Comparison of ENCODE assay signal across 8 cellular contexts in genomic region chr22:37608477-37609239, GRCh38. TPM values are rescaled to one million over a fixed set of nuclear protein-coding genes. Genes with fewer than 3 reads are reported as not detected.
DNase-seq lines count a peak whose midpoint lies in the region; ATAC-seq, FAIRE-seq and TF ChIP-seq lines count a peak whose summit lies in the region.

Gene GGA1, plus strand, starts transcription at chr22:37608834. Its CDS starts 27 bp downstream, at chr22:37608861.

- no TSS peak for BruUV-seq in Caco-2 (replicated peaks; lab: Mats Ljungman, UMichigan)

- H2BK12ac ChIP-seq in H1 (ENCODE audit: low read depth, low read length) (peak within 1 kb of the TSS; percentile 60; the same call in 1 of the 2 replicates), mesenchymal stem cell (ENCODE audit: low read length in 2 of 2) (peak within 1 kb of the TSS in 1 of 2 experiments; percentile 80)

- WGBS in H1 (ENCODE audit: extremely low coverage in 1 of 2, insufficient coverage in 1 of 2, insufficient read length in 1 of 2, insufficient replicate concordance in 2 of 2, low coverage in 1 of 2, low lambda C conversion rate in 2 of 2, missing lambda C conversion rate in 1 of 2), 2 experiments = 2% methylated on average over 35 of the region's 82 CpGs; no CpG with 5 or more reads in 1 of the 2 experiments
- under 1% methylated on average over 74 of the region's 82 CpGs for WGBS in mesenchymal stem cell

- H3K14ac ChIP-seq in H1 (ENCODE audit: insufficient read length) = no peak within 1 kb of the TSS
- peak within 1 kb of the TSS in 1 of 2 experiments; percentile 95 for H3K14ac ChIP-seq in mesenchymal stem cell (ENCODE audit: low read length in 2 of 2)

- H3K9me3 Mint-ChIP-seq in Caco-2 (ENCODE audit: unreplicated experiment) = no peaks in the 10 kb centered on the region
- no peaks in the 10 kb centered on the region for H3K9me3 Mint-ChIP-seq in activated CD8-positive, alpha-beta memory T cell treated with anti-CD3 and anti-CD28 coated beads, Interleukin-2, amount 10 ng/mL, durations not matched to agents 7 days and 5 days (ENCODE audit: low read depth)

- peaks cover 13% of the 10 kb centered on the region for H3K23me2 ChIP-seq in H1 (ENCODE audit: low read depth, low read length)

- peaks cover 6% of the 10 kb centered on the region for H3K4me1 Mint-ChIP-seq in Caco-2 (ENCODE audit: low read depth, unreplicated experiment)
- peaks cover 60% of the 10 kb centered on the region for H3K4me1 Mint-ChIP-seq in activated CD8-positive, alpha-beta memory T cell treated with anti-CD3 and anti-CD28 coated beads, Interleukin-2, amount 10 ng/mL, durations not matched to agents 7 days and 5 days

- H2BK15ac ChIP-seq in H1 (ENCODE audit: low read length) = peak within 1 kb of the TSS; percentile 97; the same call in 1 of the 2 replicates
- peak within 1 kb of the TSS; percentile 94 for H2BK15ac ChIP-seq in mesenchymal stem cell (ENCODE audit: low read depth, poor library complexity, severe bottlenecking)

- CTCF ChIA-PET in Caco-2 (lab: Charles Lee) (interaction anchor here (0.7 to 2.8 kb wide), 14 partner anchors 8 to 143 kb away, joined by 3 to 31 read pairs (median 8); partner anchors contain the start of genes NOL12 and PDXP), H1 (lab: Charles Lee; ENCODE audit: partially characterized antibody) (interaction anchor here (0.6 to 4.5 kb wide), 17 partner anchors 10 to 209 kb away, joined by 3 to 35 read pairs (median 6); partner anchors contain the start of genes PDXP and SH3BP1)
- CTCF ChIA-PET in activated CD8-positive, alpha-beta memory T cell treated with anti-CD3 and anti-CD28 coated beads, Interleukin-2, amount 10 ng/mL, durations not matched to agents 7 days and 5 days (lab: Charles Lee) = interaction anchor here (0.8 to 8.7 kb wide), 20 partner anchors 9 to 833 kb away, joined by 3 to 156 read pairs (median 12); partner anchors contain the start of genes IFT27, LGALS1, NOL12 and PDXP

- no peak within 1 kb of the TSS for H3K4ac ChIP-seq in H1 (replicated peaks; ENCODE audit: insufficient read length, low read depth, low read length)
- H3K4ac ChIP-seq in mesenchymal stem cell (ENCODE audit: low read depth in 1 of 2, low read length in 2 of 2) = peak within 1 kb of the TSS; percentile 92 to 96

- H3K36me3 Mint-ChIP-seq in Caco-2 (ENCODE audit: insufficient read depth, unreplicated experiment) = peaks cover 17% of the 10 kb centered on the region
- peaks cover 3% of the 10 kb centered on the region for H3K36me3 Mint-ChIP-seq in activated CD8-positive, alpha-beta memory T cell treated with anti-CD3 and anti-CD28 coated beads, Interleukin-2, amount 10 ng/mL, durations not matched to agents 7 days and 5 days

- H3K9me3 ChIP-seq in Caco-2 (no peaks in the 10 kb centered on the region), HUES48 (ENCODE audit: control insufficient read depth, insufficient read depth, low read length) (no peaks in the 10 kb centered on the region), NT2/D1 (ENCODE audit: insufficient read depth, low read length) (no peaks in the 10 kb centered on the region), H1 (ENCODE audit: insufficient read depth in 2 of 2, low read depth in 1 of 2, low read length in 1 of 2) (no peaks in the 10 kb centered on the region), mesenchymal stem cell (ENCODE audit: control insufficient read depth, low read length) (no peaks in the 10 kb centered on the region)

- peak within 1 kb of the TSS; percentile 75 for H3K4me3 ChIP-seq in Caco-2 (ENCODE audit: low read depth, low read length)
- H3K4me3 ChIP-seq in HUES48 (ENCODE audit: low read depth, low read length) = peak within 1 kb of the TSS; percentile 86
- peak within 1 kb of the TSS; percentile 92 for H3K4me3 ChIP-seq in NT2/D1 (ENCODE audit: insufficient read length, low read depth)
- peak within 1 kb of the TSS; percentile 69 to 91 (median 82) for H3K4me3 ChIP-seq in H1 (ENCODE audit: extremely low read depth in 1 of 4, insufficient read depth in 2 of 4, low read depth in 3 of 4, low read length in 4 of 4)
- H3K4me3 ChIP-seq in mesenchymal stem cell (ENCODE audit: insufficient read depth in 1 of 2, low read depth in 1 of 2, low read length in 2 of 2) = peak within 1 kb of the TSS; percentile 93 to 99

- H3K27ac Mint-ChIP-seq in Caco-2 (ENCODE audit: unreplicated experiment) = peak within 1 kb of the TSS; percentile 95
- H3K27ac Mint-ChIP-seq in activated CD8-positive, alpha-beta memory T cell treated with anti-CD3 and anti-CD28 coated beads, Interleukin-2, amount 10 ng/mL, durations not matched to agents 7 days and 5 days = peak within 1 kb of the TSS; percentile 94

- no peaks in the 10 kb centered on the region; the same call in 1 of the 2 replicates for H3K36me3 ChIP-seq in Caco-2 (ENCODE audit: control insufficient read depth, insufficient read depth, low read length)
- H3K36me3 ChIP-seq in HUES48 (ENCODE audit: control insufficient read depth, insufficient read depth, low read length) = no peaks in the 10 kb centered on the region
- H3K36me3 ChIP-seq in NT2/D1 (ENCODE audit: insufficient read depth, insufficient read length, low read length) = peaks cover 5% of the 10 kb centered on the region
- peaks cover 0 to 2% (median 0%) of the 10 kb centered on the region in 4 experiments; a peak in 1 of 8 replicates for H3K36me3 ChIP-seq in H1 (ENCODE audit: control insufficient read depth in 2 of 4, insufficient read depth in 4 of 4, low read length in 3 of 4)
- H3K36me3 ChIP-seq in mesenchymal stem cell (ENCODE audit: control insufficient read depth in 1 of 2, insufficient read depth in 2 of 2, low read depth in 1 of 2, low read length in 2 of 2) = peaks cover 0 to 11% of the 10 kb centered on the region in 2 experiments

- H3K27me3 Mint-ChIP-seq in Caco-2 (ENCODE audit: insufficient read depth, unreplicated experiment) = no peaks in the 10 kb centered on the region
- no peaks in the 10 kb centered on the region for H3K27me3 Mint-ChIP-seq in activated CD8-positive, alpha-beta memory T cell treated with anti-CD3 and anti-CD28 coated beads, Interleukin-2, amount 10 ng/mL, durations not matched to agents 7 days and 5 days

- DNase-seq in Caco-2 (peak; percentile 94), NT2/D1 (ENCODE audit: low read depth, low spot score) (peak; percentile 85), H1 (ENCODE audit: low read depth in 1 of 2, low spot score in 2 of 2) (peak; percentile 83 to 90), mesenchymal stem cell (peak; percentile 99)
- peak; percentile 99 for DNase-seq in activated CD8-positive, alpha-beta memory T cell treated with anti-CD3 and anti-CD28 coated beads, Interleukin-2, amount 10 ng/mL, durations not matched to agents 7 days and 5 days
- DNase-seq in stimulated activated CD8-positive, alpha-beta memory T cell treated with anti-CD3 and anti-CD28 coated beads, Interleukin-12 subunit alpha, Interleukin-12 subunit beta, amount 100 ng/mL, for 24 hours (ENCODE audit: extremely low read depth) = peak; percentile 93

- peak; percentile 61 for ATAC-seq in GM21390 (IDR thresholded peaks at IDR 0.05; ENCODE audit: unreplicated experiment)
- peak; percentile 80 for ATAC-seq in activated CD8-positive, alpha-beta memory T cell treated with anti-CD3 and anti-CD28 coated beads, Interleukin-2, amount 10 ng/mL, durations not matched to agents 7 days and 5 days

- H3K27me3 ChIP-seq in Caco-2 (replicated peaks; ENCODE audit: control insufficient read depth, insufficient read depth, low read length) = no peaks in the 10 kb centered on the region
- H3K27me3 ChIP-seq in HUES48 (ENCODE audit: control insufficient read depth, insufficient read depth, low read length) = no peaks in the 10 kb centered on the region
- no peaks in the 10 kb centered on the region for H3K27me3 ChIP-seq in NT2/D1 (ENCODE audit: insufficient read depth, insufficient read length)
- no peaks in the 10 kb centered on the region for H3K27me3 ChIP-seq in H1 (replicated peaks in 1 of 4; ENCODE audit: control insufficient read depth in 3 of 4, extremely low read depth in 1 of 4, insufficient read depth in 3 of 4, low read length in 3 of 4)
- peaks cover 8 to 10% of the 10 kb centered on the region in 2 experiments for H3K27me3 ChIP-seq in mesenchymal stem cell (ENCODE audit: control insufficient read depth in 1 of 2, insufficient read depth in 1 of 2, low read length in 2 of 2)

- intact Hi-C loops in Caco-2 (cut with micrococcal nuclease; ENCODE audit: unreplicated experiment) = loop anchor here (2.0 to 10.0 kb wide), 4 partner anchors 32 to 76 kb away; partner anchors contain the start of gene NOL12

- H2AK5ac ChIP-seq in H1 (ENCODE audit: low read depth, low read length) = peak within 1 kb of the TSS; percentile 61; the same call in 1 of the 2 replicates
- H2AK5ac ChIP-seq in mesenchymal stem cell (ENCODE audit: low read length, severe bottlenecking) = peak within 1 kb of the TSS; percentile 79

- H2BK120ac ChIP-seq in H1 (replicated peaks; ENCODE audit: low read depth, low read length) = peak within 1 kb of the TSS; percentile 34
- H2BK120ac ChIP-seq in mesenchymal stem cell (ENCODE audit: low read depth, low read length) = peak within 1 kb of the TSS; percentile 96

- H3K4me1 ChIP-seq in Caco-2 = peaks cover 12% of the 10 kb centered on the region
- H3K4me1 ChIP-seq in HUES48 (ENCODE audit: control insufficient read depth, insufficient read depth, low read length) = no peaks in the 10 kb centered on the region
- peaks cover 7% of the 10 kb centered on the region for H3K4me1 ChIP-seq in NT2/D1 (ENCODE audit: insufficient read depth, insufficient read length)
- peaks cover 0 to 8% (median 6%) of the 10 kb centered on the region in 4 experiments; a peak in 6 of 7 replicates for H3K4me1 ChIP-seq in H1 (replicated peaks in 1 of 4; ENCODE audit: control insufficient read depth in 3 of 4, insufficient read depth in 4 of 4, low read length in 3 of 4)
- peaks cover 20% of the 10 kb centered on the region for H3K4me1 ChIP-seq in mesenchymal stem cell (ENCODE audit: control insufficient read depth, insufficient read depth, low read depth, low read length)

- H3K79me2 ChIP-seq in H1 (ENCODE audit: control insufficient read depth in 1 of 2, insufficient read depth in 2 of 2, low read length in 2 of 2) = peaks cover 0 to 11% of the 10 kb centered on the region in 2 experiments; a peak in 1 of 4 replicates

- H3K4me2 ChIP-seq in H1 (ENCODE audit: insufficient read depth in 1 of 2, low read depth in 2 of 2, low read length in 2 of 2) (peak within 1 kb of the TSS; percentile 54 to 86), mesenchymal stem cell (ENCODE audit: low read length, poor library complexity, severe bottlenecking) (peak within 1 kb of the TSS; percentile 91)

- POLR2A ChIA-PET in Caco-2 (lab: Charles Lee) (interaction anchor here (0.6 to 2.1 kb wide), 10 partner anchors 9 to 235 kb away, joined by 3 to 22 read pairs (median 4); partner anchors contain the start of genes ANKRD54, CDC42EP1, GCAT and LGALS2), H1 (lab: Charles Lee; ENCODE audit: partially characterized antibody) (interaction anchor here (0.6 to 7.8 kb wide), 31 partner anchors 8 to 1648 kb away, joined by 3 to 63 read pairs (median 4); partner anchors contain the start of genes LGALS1, LGALS2, NOL12 and TRIOBP)

- H3K18ac ChIP-seq in H1 (ENCODE audit: extremely low read depth, low read length) (peak within 1 kb of the TSS; percentile 85), mesenchymal stem cell (ENCODE audit: low read depth in 1 of 2, low read length in 2 of 2) (peak within 1 kb of the TSS; percentile 90 to 94)

- no peak for FAIRE-seq in H1 (lab: Jason Lieb, UNC)

- H3K23ac ChIP-seq in H1 (ENCODE audit: insufficient read length) (no peak within 1 kb of the TSS), mesenchymal stem cell (ENCODE audit: low read length in 2 of 2) (peak within 1 kb of the TSS in 1 of 2 experiments; percentile 98)

- TF ChIP-seq POLR2A in H1 (IDR thresholded peaks at IDR 0.05; ENCODE audit: control extremely low read depth in 1 of 2, low read depth in 2 of 2, low read length in 2 of 2) = peak; percentile 35 to 83

- H2BK20ac ChIP-seq in H1 (ENCODE audit: low read length) = peak within 1 kb of the TSS; percentile 90; the same call in 1 of the 2 replicates

- H2AFZ ChIP-seq in H1 (ENCODE audit: low read length) (peak within 1 kb of the TSS; percentile 71), mesenchymal stem cell (ENCODE audit: low read depth, low read length) (peak within 1 kb of the TSS; percentile 94)

- TF ChIP-seq CTCF in Caco-2 (IDR thresholded peaks at IDR 0.05; ENCODE audit: insufficient read depth in 1 of 2, low read depth in 1 of 2, low read length in 1 of 2, severe bottlenecking in 1 of 2, unreplicated experiment in 1 of 2) (no peak), H1 (IDR thresholded peaks at IDR 0.05; ENCODE audit: control extremely low read depth in 1 of 3, insufficient read depth in 1 of 3, low read depth in 1 of 3, low read length in 3 of 3) (no peak; a peak in 1 of 4 replicates)

- peak within 1 kb of the TSS; percentile 95 for H3K9ac ChIP-seq in HUES48 (ENCODE audit: low read depth, low read length)
- peak within 1 kb of the TSS; percentile 93 for H3K9ac ChIP-seq in NT2/D1 (ENCODE audit: insufficient read length, low read depth)
- H3K9ac ChIP-seq in H1 (replicated peaks in 1 of 4; ENCODE audit: extremely low read depth in 1 of 4, low read depth in 3 of 4, low read length in 3 of 4) = peak within 1 kb of the TSS; percentile 44 to 84 (median 78)
- peak within 1 kb of the TSS; percentile 95 for H3K9ac ChIP-seq in mesenchymal stem cell (ENCODE audit: low read length)

- H2BK5ac ChIP-seq in H1 (ENCODE audit: low read depth, low read length) = peak within 1 kb of the TSS; percentile 100
- peak within 1 kb of the TSS; percentile 91 for H2BK5ac ChIP-seq in mesenchymal stem cell (ENCODE audit: low read depth, low read length, poor library complexity, severe bottlenecking)

- H4K5ac ChIP-seq in H1 (ENCODE audit: insufficient read length, low read depth, low read length) = peak within 1 kb of the TSS; percentile 82

- no peaks in the 10 kb centered on the region for H4K20me1 ChIP-seq in H1 (replicated peaks in 1 of 2; ENCODE audit: control insufficient read depth in 1 of 2, insufficient read depth in 2 of 2, low read length in 2 of 2)

- peak within 1 kb of the TSS; percentile 71 for H3K56ac ChIP-seq in H1 (replicated peaks; ENCODE audit: insufficient read length, low read depth, low read length)

- H4K91ac ChIP-seq in H1 (replicated peaks; ENCODE audit: insufficient read length, low read length) = peak within 1 kb of the TSS; percentile 34
- H4K91ac ChIP-seq in mesenchymal stem cell (ENCODE audit: low read length) = peak within 1 kb of the TSS; percentile 94

- H3K27ac ChIP-seq in HUES48 (ENCODE audit: low read depth, low read length) (peak within 1 kb of the TSS; percentile 100), H1 (ENCODE audit: low read depth, low read length) (peak within 1 kb of the TSS; percentile 93), mesenchymal stem cell (ENCODE audit: low read length, poor library complexity, severe bottlenecking) (peak within 1 kb of the TSS; percentile 98)

- no peak for TF ChIP-seq RAD21 in H1 (IDR thresholded peaks at IDR 0.05 in 1 of 2, conservative IDR thresholded peaks at IDR 0.05 in 1 of 2; ENCODE audit: low read depth in 2 of 2, low read length in 2 of 2)

- peak within 1 kb of the TSS; percentile 87 for H3K4me3 Mint-ChIP-seq in Caco-2 (ENCODE audit: unreplicated experiment)
- peak within 1 kb of the TSS; percentile 89 for H3K4me3 Mint-ChIP-seq in activated CD8-positive, alpha-beta memory T cell treated with anti-CD3 and anti-CD28 coated beads, Interleukin-2, amount 10 ng/mL, durations not matched to agents 7 days and 5 days

- 0 out of 2 replicates have a peak, but pooled peaks cover 7% of the 10 kb centered on the region for H3K79me1 ChIP-seq in H1 (ENCODE audit: low read depth, low read length)
- peaks cover 12% of the 10 kb centered on the region for H3K79me1 ChIP-seq in mesenchymal stem cell (replicated peaks; ENCODE audit: low read length, poor library complexity, severe bottlenecking)

- 0 out of 3 replicates have a peak, but pooled peaks of 1 of the 2 experiments have one; percentile 9 for TF ChIP-seq EP300 in H1 (IDR thresholded peaks at IDR 0.05; ENCODE audit: borderline replicate concordance in 1 of 2, low read depth in 2 of 2, low read length in 2 of 2)

- peak within 1 kb of the TSS; percentile 99 for H4K8ac ChIP-seq in H1 (ENCODE audit: extremely low read depth, insufficient read depth, low read length)
- H4K8ac ChIP-seq in mesenchymal stem cell (ENCODE audit: low read length) = peak within 1 kb of the TSS; percentile 90

RNA-seq across cellular contexts. Expression of gene GGA1, which starts in this region (rescaled TPM):
- 65.7 and 72.8 TPM in 2 replicates for total RNA-seq in Caco-2 (2022)
- 10 to 100 TPM; 76.9 to 85.9 TPM for total RNA-seq in activated CD8-positive, alpha-beta memory T cell treated with anti-CD3 and anti-CD28 coated beads, Interleukin-2, amount 10 ng/mL, durations not matched to agents 7 days and 5 days
- 46.5 and 49.3 TPM in 2 replicates for total RNA-seq in H1 (2021; fragmentation: NEBNext Ultra II Directional; extraction: Animal tissue kit (Norgen Biotek cat#: 25700))
- polyA plus RNA-seq in H1 (2011; rRNA removed) = 57.2 and 81.0 TPM in 2 replicates
- polyA plus RNA-seq in H1 (2011; cell fraction: cytosol; rRNA removed) = 58.2 TPM
- 170 TPM for polyA plus RNA-seq in H1 (2011; cell fraction: nucleus; rRNA removed)
- 43.4 to 56.3 TPM (median 52.3 TPM) in 4 replicates for polyA plus RNA-seq in H1 (2012, experiment 1 of 2)
- polyA plus RNA-seq in H1 (2012, experiment 2 of 2) = 38.5 TPM
- 31.2 TPM for polyA plus RNA-seq in H1 (2013, experiment 1 of 2)
- 28.6 TPM for polyA plus RNA-seq in H1 (2013, experiment 2 of 2)
- 25.7 and 39.1 TPM in 2 replicates for polyA minus RNA-seq in H1 (2011; rRNA and poly(A)+ RNA removed)
- 36.0 TPM for polyA minus RNA-seq in H1 (2011; cell fraction: cytosol; rRNA and poly(A)+ RNA removed)
- 64.4 TPM for polyA minus RNA-seq in H1 (2011; cell fraction: nucleus; rRNA and poly(A)+ RNA removed)
- 25.3 TPM for polyA plus RNA-seq in mesenchymal stem cell (2013, experiment 1 of 2)
- 23.1 TPM for polyA plus RNA-seq in mesenchymal stem cell (2013, experiment 2 of 2)

Comparison
In these comparisons a context has a peak if more than half of its experiments do, and no peak if none do; other contexts are left out.
1. Peak in every context shown above with its lines: DNase-seq, ATAC-seq, H3K4me3 ChIP-seq and H3K27ac ChIP-seq.